Comparison of ENCODE assay signal across 8 cellular contexts in the genomic region with DNA sequence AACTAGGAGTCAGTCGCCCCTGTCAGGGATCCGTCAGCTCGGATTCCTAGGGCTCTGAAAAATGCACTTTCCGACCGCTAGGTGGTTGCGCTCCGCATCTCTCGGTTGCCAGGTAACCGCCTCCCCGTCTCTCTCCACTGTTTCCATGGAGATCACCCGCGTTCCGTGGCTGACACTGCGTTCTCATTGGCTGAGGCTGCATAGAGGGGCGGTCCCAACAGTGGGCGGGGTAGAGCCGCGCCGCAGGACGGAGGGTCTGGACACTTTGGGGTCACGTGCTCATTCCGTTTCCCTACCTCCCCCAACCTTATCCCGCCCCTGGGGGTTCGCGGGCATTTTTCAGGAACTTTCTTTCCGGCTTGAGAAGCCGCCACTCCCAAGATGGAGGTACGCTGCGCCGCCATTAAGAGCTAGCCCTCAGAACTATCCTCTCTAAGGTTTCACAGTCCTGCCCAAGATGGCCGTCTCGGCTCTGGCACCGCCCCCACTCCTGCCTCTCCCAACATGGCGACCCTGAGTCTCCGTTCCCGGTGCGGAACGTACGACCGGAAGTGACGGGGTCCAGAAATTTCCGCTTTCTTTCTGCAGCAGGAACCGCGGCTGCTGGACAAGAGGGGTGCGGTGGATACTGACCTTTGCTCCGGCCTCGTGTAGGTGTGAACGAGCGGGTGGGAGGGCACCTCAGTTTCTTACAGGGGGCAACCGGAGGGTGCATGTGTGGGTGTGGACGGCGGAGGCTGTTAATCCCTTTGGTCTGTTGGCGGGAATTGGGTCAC. TPM values are rescaled to one million over a fixed set of nuclear protein-coding genes. Genes with fewer than 3 reads are reported as not detected.
DNase-seq lines count a peak whose midpoint lies in the region; ATAC-seq, FAIRE-seq and TF ChIP-seq lines count a peak whose summit lies in the region.

A gene (minus strand): TSS at position 65 of the 776 bp plus-strand sequence. CDS start 105 bp downstream, outside the sequence.
A gene with protein sequence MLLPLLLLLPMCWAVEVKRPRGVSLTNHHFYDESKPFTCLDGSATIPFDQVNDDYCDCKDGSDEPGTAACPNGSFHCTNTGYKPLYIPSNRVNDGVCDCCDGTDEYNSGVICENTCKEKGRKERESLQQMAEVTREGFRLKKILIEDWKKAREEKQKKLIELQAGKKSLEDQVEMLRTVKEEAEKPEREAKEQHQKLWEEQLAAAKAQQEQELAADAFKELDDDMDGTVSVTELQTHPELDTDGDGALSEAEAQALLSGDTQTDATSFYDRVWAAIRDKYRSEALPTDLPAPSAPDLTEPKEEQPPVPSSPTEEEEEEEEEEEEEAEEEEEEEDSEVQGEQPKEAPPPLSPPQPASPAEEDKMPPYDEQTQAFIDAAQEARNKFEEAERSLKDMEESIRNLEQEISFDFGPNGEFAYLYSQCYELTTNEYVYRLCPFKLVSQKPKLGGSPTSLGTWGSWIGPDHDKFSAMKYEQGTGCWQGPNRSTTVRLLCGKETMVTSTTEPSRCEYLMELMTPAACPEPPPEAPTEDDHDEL (plus strand): TSS at position 579 of the 776 bp plus-strand sequence. CDS start 483 bp downstream, outside the sequence.

- H3K36me3 ChIP-seq in HepG2 (replicated peaks in 1 of 2; ENCODE audit: control insufficient read depth in 1 of 2, insufficient read depth in 2 of 2, low read length in 2 of 2): peaks cover 7 to 18% of the 10 kb centered on the region in 2 experiments

- ATAC-seq in GM19351 (IDR thresholded peaks at IDR 0.05; ENCODE audit: unreplicated experiment): peak; percentile 89
- peak; percentile 86 for ATAC-seq in HG03521 (IDR thresholded peaks at IDR 0.05; ENCODE audit: unreplicated experiment)
- peak; percentile 96 for ATAC-seq in HepG2

- H3K4me3 ChIP-seq in HepG2 (replicated peaks in 1 of 3; ENCODE audit: insufficient read depth in 1 of 3, low read depth in 2 of 3, low read length in 3 of 3): peak within 1 kb of the TSS; percentile 78 to 88 (median 81)

- TF ChIP-seq EP300 in HepG2 (IDR thresholded peaks at IDR 0.05; ENCODE audit: low read depth in 2 of 2, low read length in 2 of 2): peak; percentile 18 to 20; a peak in 1 of 4 replicates
- TF ChIP-seq EP300 in HepG2 (CRISPR knock-in tag; IDR thresholded peaks at IDR 0.05; ENCODE audit: borderline replicate concordance): 0 out of 2 replicates have a peak, but pooled peaks have one; percentile 12

- TF ChIP-seq CTCF in HepG2 (CRISPR knock-in tag; IDR thresholded peaks at IDR 0.05): peak; percentile 87

- H3K9ac ChIP-seq in HepG2 (ENCODE audit: insufficient read depth, low read depth, low read length): peak within 1 kb of the TSS; percentile 83

- peaks cover 15% of the 10 kb centered on the region for H3K79me2 ChIP-seq in HepG2 (ENCODE audit: insufficient read depth, low read length)

- H3K9me3 ChIP-seq in HepG2 (ENCODE audit: low read length): no peaks in the 10 kb centered on the region

- H2AFZ ChIP-seq in HepG2 (ENCODE audit: low read length): no peak within 1 kb of the TSS

- DNase-seq in CD1c-positive myeloid dendritic cell (ENCODE audit: extremely low spot score) (peak; percentile 100), NCI-H69 (lab: John Stamatoyannopoulos, UW) (peak; percentile 100), dermis blood vessel endothelial cell (peak; percentile 100), HepG2 (ENCODE audit: low spot score) (peak; percentile 99)
- peak; percentile 96 to 100 for DNase-seq in activated CD4-positive, alpha-beta T cell treated with anti-CD3 and anti-CD28 coated beads, Interleukin-2, amount 50 U/mL, for 24 hours (ENCODE audit: low read depth in 1 of 2, low spot score in 1 of 2)
- peak; percentile 97 for DNase-seq in stimulated activated CD4-positive, alpha-beta T cell treated with anti-CD3 and anti-CD28 coated beads, Interleukin-4, amount 100 ng/mL, for 1 hour

- POLR2A ChIA-PET in HepG2 (lab: Yijun Ruan, JAX): interaction anchor here (1.0 to 2.5 kb wide), 13 partner anchors 9 to 141 kb away, joined by 3 to 40 read pairs (median 7); a partner anchor contains a TSS

- CTCF ChIA-PET in HepG2 (lab: Yijun Ruan, JAX; ENCODE audit: low intra/inter-chr PET ratio, low total read pairs): interaction anchor here (1.6 kb wide), 1 partner anchor 54 kb away, joined by 9 read pairs; no protein-coding TSS in a partner anchor

- 0% methylated on average over 34 of the region's 53 CpGs for WGBS in HepG2 (ENCODE audit: low lambda C conversion rate)

- TF ChIP-seq RAD21 in HepG2 (CRISPR knock-in tag; IDR thresholded peaks at IDR 0.05): 0 out of 2 replicates have a peak, but pooled peaks have one; percentile 19

- no peaks in the 10 kb centered on the region for H3K27me3 ChIP-seq in HepG2 (ENCODE audit: control insufficient read depth in 1 of 2, insufficient read depth in 2 of 2, low read length in 2 of 2)

- in situ Hi-C loops in HepG2 (cut with HindIII; ENCODE audit: extremely low pct_ligation_motif_present, low pct_unique_long_range_greater_than_20kb): no loop called here

- peak within 1 kb of the TSS; percentile 71 for H3K27ac ChIP-seq in HepG2 (ENCODE audit: extremely low read length, insufficient read depth, low read length)

- intact Hi-C loops in HepG2 (cut with micrococcal nuclease; ENCODE audit: unreplicated experiment): loop anchor here (1.0 kb wide), 1 partner anchor 54 kb away; no protein-coding TSS in a partner anchor

- peak within 1 kb of the TSS; percentile 91 for H3K4me2 ChIP-seq in HepG2 (ENCODE audit: low read depth, low read length)

- BruUV-seq in HepG2 (replicated peaks; lab: Mats Ljungman, UMichigan): TSS peak; percentile 57

- FAIRE-seq in HepG2 (lab: Jason Lieb, UNC): peak; percentile 97

- peaks cover 20% of the 10 kb centered on the region for H3K4me1 ChIP-seq in HepG2 (ENCODE audit: insufficient read depth, low read length)

- H4K20me1 ChIP-seq in HepG2 (ENCODE audit: insufficient read depth, low read length): no peaks in the 10 kb centered on the region

- TF ChIP-seq POLR2A in HepG2 (IDR thresholded peaks at IDR 0.05; ENCODE audit: insufficient read depth in 1 of 2, low read depth in 2 of 2, low read length in 2 of 2): peak; percentile 86 to 88

RNA-seq across cellular contexts. Expression of the first gene that starts in this region (rescaled TPM):
- total RNA-seq in dermis blood vessel endothelial cell: 0.05 TPM in 1 of 2 replicates, not detected in the other
- 0.04 TPM in 1 of 2 replicates, not detected in the other for total RNA-seq in HepG2 (2016; rRNA removed; fragmentation: Illumina TruSeq; extraction: Trizol)
- not detected in 2 replicates for total RNA-seq in HepG2 (2016; cell fraction: cytosol; rRNA removed; fragmentation: Illumina TruSeq; extraction: Trizol; ENCODE audit: low read depth)
- 0.19 TPM in 1 of 2 replicates, not detected in the other for total RNA-seq in HepG2 (2016; cell fraction: insoluble cytoplasmic fraction; rRNA removed; fragmentation: Illumina TruSeq; extraction: Trizol)
- total RNA-seq in HepG2 (2016; cell fraction: membrane; rRNA removed; fragmentation: Illumina TruSeq; extraction: Trizol): 0.38 TPM in 1 of 2 replicates, not detected in the other
- 0.19 and 0.34 TPM in 2 replicates for total RNA-seq in HepG2 (2016; cell fraction: nucleus; rRNA removed; fragmentation: Illumina TruSeq; extraction: Trizol)
- 0.08 and 0.35 TPM in 2 replicates for polyA plus RNA-seq in HepG2 (2011; rRNA removed)
- polyA plus RNA-seq in HepG2 (2011; cell fraction: cytosol; rRNA removed): 0.23 and 0.26 TPM in 2 replicates
- 0.29 and 0.42 TPM in 2 replicates for polyA plus RNA-seq in HepG2 (2011; cell fraction: nucleus; rRNA removed)
- polyA plus RNA-seq in HepG2 (2012): 0.08 and 0.13 TPM in 2 replicates
- not detected in 2 replicates for polyA plus RNA-seq in HepG2 (2016; cell fraction: cytosol; fragmentation: Illumina TruSeq; extraction: Trizol; ENCODE audit: low read depth)
- polyA plus RNA-seq in HepG2 (2016; cell fraction: insoluble cytoplasmic fraction; fragmentation: Illumina TruSeq; extraction: Trizol; ENCODE audit: low read depth): 0.20 TPM in 1 of 2 replicates, not detected in the other
- polyA plus RNA-seq in HepG2 (2016; cell fraction: membrane; fragmentation: Illumina TruSeq; extraction: Trizol; ENCODE audit: low read depth): not detected in 2 replicates
- 0.32 and 1.2 TPM in 2 replicates for polyA plus RNA-seq in HepG2 (2016; cell fraction: nucleus; fragmentation: Illumina TruSeq; extraction: Trizol; ENCODE audit: insufficient read depth, low read depth)
- 1.6 TPM in 1 of 2 replicates, not detected in the other for polyA minus RNA-seq in HepG2 (2011; rRNA and poly(A)+ RNA removed; ENCODE audit: low replicate concordance)
- not detected in 2 replicates for polyA minus RNA-seq in HepG2 (2011; cell fraction: cytosol; rRNA and poly(A)+ RNA removed)
- 0.25 TPM in 1 of 2 replicates, not detected in the other for polyA minus RNA-seq in HepG2 (2011; cell fraction: nucleus; rRNA and poly(A)+ RNA removed)

RNA-seq across cellular contexts. Expression of the second gene that starts in this region (rescaled TPM):
- total RNA-seq in dermis blood vessel endothelial cell: 117 and 310 TPM in 2 replicates
- 44.2 and 125 TPM in 2 replicates for total RNA-seq in HepG2 (2016; rRNA removed; fragmentation: Illumina TruSeq; extraction: Trizol)
- total RNA-seq in HepG2 (2016; cell fraction: cytosol; rRNA removed; fragmentation: Illumina TruSeq; extraction: Trizol; ENCODE audit: low read depth): 48.9 and 50.4 TPM in 2 replicates
- total RNA-seq in HepG2 (2016; cell fraction: insoluble cytoplasmic fraction; rRNA removed; fragmentation: Illumina TruSeq; extraction: Trizol): 34.7 and 135 TPM in 2 replicates
- 48.6 and 53.5 TPM in 2 replicates for total RNA-seq in HepG2 (2016; cell fraction: membrane; rRNA removed; fragmentation: Illumina TruSeq; extraction: Trizol)
- 112 and 115 TPM in 2 replicates for total RNA-seq in HepG2 (2016; cell fraction: nucleus; rRNA removed; fragmentation: Illumina TruSeq; extraction: Trizol)
- polyA plus RNA-seq in HepG2 (2011; rRNA removed): 85.1 and 111 TPM in 2 replicates
- 50.0 and 58.7 TPM in 2 replicates for polyA plus RNA-seq in HepG2 (2011; cell fraction: cytosol; rRNA removed)
- polyA plus RNA-seq in HepG2 (2011; cell fraction: nucleus; rRNA removed): 284 and 361 TPM in 2 replicates
- polyA plus RNA-seq in HepG2 (2012): 138 and 245 TPM in 2 replicates
- polyA plus RNA-seq in HepG2 (2016; cell fraction: cytosol; fragmentation: Illumina TruSeq; extraction: Trizol; ENCODE audit: low read depth): 34.6 and 43.1 TPM in 2 replicates
- polyA plus RNA-seq in HepG2 (2016; cell fraction: insoluble cytoplasmic fraction; fragmentation: Illumina TruSeq; extraction: Trizol; ENCODE audit: low read depth): 46.2 and 78.4 TPM in 2 replicates
- 62.2 and 79.4 TPM in 2 replicates for polyA plus RNA-seq in HepG2 (2016; cell fraction: membrane; fragmentation: Illumina TruSeq; extraction: Trizol; ENCODE audit: low read depth)
- 408 and 430 TPM in 2 replicates for polyA plus RNA-seq in HepG2 (2016; cell fraction: nucleus; fragmentation: Illumina TruSeq; extraction: Trizol; ENCODE audit: insufficient read depth, low read depth)
- polyA minus RNA-seq in HepG2 (2011; rRNA and poly(A)+ RNA removed; ENCODE audit: low replicate concordance): 138 and 163 TPM in 2 replicates
- polyA minus RNA-seq in HepG2 (2011; cell fraction: cytosol; rRNA and poly(A)+ RNA removed): 104 and 130 TPM in 2 replicates
- polyA minus RNA-seq in HepG2 (2011; cell fraction: nucleus; rRNA and poly(A)+ RNA removed): 60.0 and 70.7 TPM in 2 replicates

Comparison
In these comparisons a context has a peak if more than half of its experiments do, and no peak if none do; other contexts are left out.
1. Peak in every context shown above with its lines: DNase-seq, ATAC-seq, H3K4me3 ChIP-seq and H3K27ac ChIP-seq.